16 cellular contexts compared by ENCODE assay signal in the genomic region with DNA sequence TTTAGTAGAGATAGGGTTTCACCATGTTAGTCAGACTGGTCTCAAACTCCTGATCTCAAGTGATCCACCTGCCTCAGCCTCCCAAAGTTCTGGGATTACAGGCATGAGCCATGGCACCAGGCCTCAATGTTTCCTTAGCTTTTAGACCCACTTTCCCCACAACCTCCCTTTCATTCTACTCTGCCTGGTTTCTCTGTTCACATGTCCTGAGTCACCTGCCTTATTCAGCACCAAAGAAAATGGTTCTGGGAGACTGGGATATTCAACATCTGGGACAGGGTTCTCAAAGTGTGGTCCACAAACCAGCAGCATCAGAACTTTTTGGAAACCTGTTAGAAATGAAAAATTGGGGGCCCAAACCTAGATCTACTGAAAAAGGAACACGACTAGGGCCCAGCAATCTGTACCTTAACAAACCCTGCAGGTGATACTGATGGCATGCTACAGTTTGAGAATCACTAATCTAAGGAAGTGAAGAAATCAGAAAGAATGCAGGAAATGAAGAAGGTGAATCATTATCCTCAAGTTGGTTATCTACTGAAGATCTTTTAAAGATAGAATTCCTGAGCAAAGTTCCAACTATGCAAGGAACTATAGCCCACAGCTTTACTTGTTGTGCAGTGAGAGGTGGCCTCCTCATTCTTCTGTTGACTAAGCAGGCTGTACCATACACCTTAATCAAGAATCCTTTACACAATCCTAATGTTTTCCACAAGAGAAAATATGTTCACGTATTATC. TPM values are rescaled to one million over a fixed set of nuclear protein-coding genes. Genes with fewer than 3 reads are reported as not detected.
DNase-seq lines count a peak whose midpoint lies in the region; ATAC-seq, FAIRE-seq and TF ChIP-seq lines count a peak whose summit lies in the region.
"Had no signal": no experiment of that assay in that cellular context is flagged by ENCODE, and none has a peak within 500 bp of the region (broad histone marks: within the 10 kb centered on the region; RNA-seq: fewer than 3 reads in every experiment).

No MANE protein-coding gene starts in this region.

- no peak overlapping the region for H2BK120ac ChIP-seq in IMR-90 (ENCODE audit: low read depth, low read length)

- no peak overlapping the region for H3K14ac ChIP-seq in IMR-90 (replicated peaks; ENCODE audit: low read depth, low read length)

- H3K27ac ChIP-seq in IMR-90 (ENCODE audit: insufficient read depth, low read length) (no peak overlapping the region), astrocyte (ENCODE audit: low read depth, low read length) (no peak overlapping the region)
- H3K27ac ChIP-seq: BLaER1 had no signal

- in situ Hi-C loops in IMR-90 (cut with MboI; ENCODE audit: low sequenced_read_pairs), result loop anchor here (25.0 kb wide), 1 partner anchor 247 kb away; the partner anchor contains the start of gene EPB41L4B

- H3K23ac ChIP-seq in IMR-90 (ENCODE audit: low read depth, low read length), result no peak overlapping the region

- H2BK5ac ChIP-seq in IMR-90 (ENCODE audit: low read depth, low read length, poor library complexity, severe bottlenecking), result peak overlapping the region; percentile 49

- no peak overlapping the region for H4K8ac ChIP-seq in IMR-90 (ENCODE audit: low read depth in 2 of 2, low read length in 2 of 2)

- TF ChIP-seq CTCF in IMR-90 (conservative IDR thresholded peaks at IDR 0.05; ENCODE audit: low read depth, low read length) (no peak), astrocyte (IDR thresholded peaks at IDR 0.05; ENCODE audit: insufficient read depth, low read depth, low read length) (no peak)

- H2AFZ ChIP-seq in IMR-90 (replicated peaks; ENCODE audit: low read length, poor library complexity) (no peak overlapping the region), astrocyte (ENCODE audit: low read depth, low read length) (no peak overlapping the region)

- intact Hi-C loops in IMR-90 (cut with micrococcal nuclease), result no loop called here

- H4K20me1 ChIP-seq in IMR-90 (ENCODE audit: insufficient read depth, low read length) (no peaks in the 10 kb centered on the region), astrocyte (ENCODE audit: insufficient read depth, low read length) (no peaks in the 10 kb centered on the region)
- H4K20me1 ChIP-seq: BLaER1 had no signal

- DNase-seq in Daoy (ENCODE audit: low read depth) (peak; percentile 17), IMR-90 (peak; percentile 54), astrocyte (ENCODE audit: low read depth) (peak; percentile 70), kidney glomerular epithelial cell (lab: John Stamatoyannopoulos, UW) (peak; percentile 85), GM19239 (ENCODE audit: insufficient read length, low spot score) (no peak), GOT3 (lab: John Stamatoyannopoulos, UW) (no peak)
- no peak for DNase-seq in effector CD8-positive, alpha-beta T cell (lab: John Stamatoyannopoulos, UW)
- DNase-seq: central memory CD4-positive, alpha-beta T cell; naive B cell; NCI-H1417; stimulated activated CD4-positive, alpha-beta T cell treated with anti-CD3 and anti-CD28 coated beads, Interleukin-15, amount 100 ng/mL, for 24 hours had no signal

- H3K9me1 ChIP-seq in IMR-90 (ENCODE audit: insufficient read depth, low read length), result peaks cover 6% of the 10 kb centered on the region; the same call in 1 of the 2 replicates

- H3K36me3 Mint-ChIP-seq in astrocyte (ENCODE audit: low read depth, unreplicated experiment), result peaks cover 8% of the 10 kb centered on the region

- no peak overlapping the region for H3K4me3 ChIP-seq in IMR-90 (ENCODE audit: insufficient read depth, low read depth, low read length)
- no peak overlapping the region for H3K4me3 ChIP-seq in astrocyte (ENCODE audit: insufficient read depth, low read depth, low read length)
- H3K4me3 ChIP-seq: BLaER1, K562 had no signal

- no peak overlapping the region for H2BK20ac ChIP-seq in IMR-90 (ENCODE audit: low read depth, low read length)

- peaks cover 5% of the 10 kb centered on the region; the same call in 1 of the 2 replicates for H3K4me1 ChIP-seq in IMR-90 (ENCODE audit: control insufficient read depth, insufficient read depth, low read length)
- H3K4me1 ChIP-seq in astrocyte (ENCODE audit: insufficient read depth, low read length), result peaks cover 13% of the 10 kb centered on the region
- H3K4me1 ChIP-seq: BLaER1 had no signal

- dilution Hi-C loops in IMR-90 (cut with HindIII; ENCODE audit: low sequenced_read_pairs, unreplicated experiment), result no loop called here

- H3K36me3 ChIP-seq in IMR-90 (ENCODE audit: control insufficient read depth, insufficient read depth, low read length) (peaks cover 28% of the 10 kb centered on the region), astrocyte (ENCODE audit: insufficient read depth, low read length) (peaks cover 19% of the 10 kb centered on the region)

- POLR2A ChIA-PET in IMR-90 (lab: Charles Lee; ENCODE audit: unreplicated experiment), result no interaction called here

- no peak overlapping the region for H4K5ac ChIP-seq in IMR-90 (ENCODE audit: low read depth, low read length)

- no peak overlapping the region; the same call in 1 of the 2 replicates for H3K18ac ChIP-seq in IMR-90 (ENCODE audit: low read depth, low read length)

- TF ChIP-seq RAD21 in IMR-90 (IDR thresholded peaks at IDR 0.05; ENCODE audit: low read length), result no peak

- H2AK5ac ChIP-seq in IMR-90 (ENCODE audit: low read depth, low read length), result peak overlapping the region; percentile 66; the same call in 1 of the 2 replicates

- H3K79me2 ChIP-seq in astrocyte (ENCODE audit: insufficient read depth, low read length), result no peaks in the 10 kb centered on the region

- H3K27me3 ChIP-seq in IMR-90 (ENCODE audit: control insufficient read depth, insufficient read depth, low read length), result no peaks in the 10 kb centered on the region
- no peaks in the 10 kb centered on the region for H3K27me3 ChIP-seq in astrocyte (ENCODE audit: insufficient read depth, low read length)
- H3K27me3 ChIP-seq: BLaER1 had no signal

- H3K4me1 Mint-ChIP-seq in astrocyte (ENCODE audit: low read depth, unreplicated experiment), result peaks cover 15% of the 10 kb centered on the region
- H3K4me1 Mint-ChIP-seq: naive B cell had no signal

- H3K9ac ChIP-seq in IMR-90 (ENCODE audit: low read depth, low read length), result no peak overlapping the region
- no peak overlapping the region for H3K9ac ChIP-seq in astrocyte (ENCODE audit: low read length)
- H3K9ac ChIP-seq: BLaER1 had no signal

- H3K4me2 ChIP-seq in IMR-90 (ENCODE audit: low read depth, low read length), result no peak overlapping the region
- H3K4me2 ChIP-seq in astrocyte (ENCODE audit: low read length), result peak overlapping the region; percentile 37
- H3K4me2 ChIP-seq: BLaER1 had no signal

- no peaks in the 10 kb centered on the region for H3K9me3 Mint-ChIP-seq in astrocyte (ENCODE audit: unreplicated experiment)
- H3K9me3 Mint-ChIP-seq: activated naive CD4-positive, alpha-beta T cell treated with anti-CD3 and anti-CD28 coated beads, Interleukin-2, amount 50 U/mL, for 72 hours; naive B cell had no signal

- ATAC-seq in IMR-90 (ENCODE audit: low read depth) (peak; percentile 67), GM19328 (IDR thresholded peaks at IDR 0.05; ENCODE audit: unreplicated experiment) (no peak)
- ATAC-seq: activated naive CD4-positive, alpha-beta T cell treated with anti-CD3 and anti-CD28 coated beads, Interleukin-2, amount 50 U/mL, for 72 hours; K562; left lobe of liver had no signal

- WGBS in IMR-90 (ENCODE audit: extremely low coverage in 2 of 2, insufficient read length in 1 of 2), 2 experiments, result no CpG with 5 or more reads among the region's 2 CpGs

- no peak overlapping the region for H2BK15ac ChIP-seq in IMR-90 (ENCODE audit: low read depth, low read length)

- no peak overlapping the region for H3K4me3 Mint-ChIP-seq in astrocyte (ENCODE audit: unreplicated experiment)
- H3K4me3 Mint-ChIP-seq: naive B cell had no signal

- FAIRE-seq in astrocyte (lab: Jason Lieb, UNC) (peak; percentile 62), GM19239 (lab: Jason Lieb, UNC) (no peak)
- FAIRE-seq: K562 had no signal

- H3K27ac Mint-ChIP-seq in astrocyte (ENCODE audit: unreplicated experiment), result no peak overlapping the region
- H3K27ac Mint-ChIP-seq: activated naive CD4-positive, alpha-beta T cell treated with anti-CD3 and anti-CD28 coated beads, Interleukin-2, amount 50 U/mL, for 72 hours had no signal

- no peak overlapping the region for H3K56ac ChIP-seq in IMR-90 (ENCODE audit: extremely low read depth, insufficient read depth, low read length)

- no peak overlapping the region; the same call in 1 of the 2 replicates for H4K91ac ChIP-seq in IMR-90 (ENCODE audit: insufficient read depth, low read depth, low read length)

- peaks cover 18% of the 10 kb centered on the region in 2 experiments; a peak in 3 of 4 replicates for H3K79me1 ChIP-seq in IMR-90 (ENCODE audit: low read depth in 1 of 2, low read length in 2 of 2)

- no TSS peak for BruUV-seq in IMR-90 (replicated peaks; lab: Mats Ljungman, UMichigan)

- H3K27me3 Mint-ChIP-seq in astrocyte (ENCODE audit: low read depth, unreplicated experiment), result no peaks in the 10 kb centered on the region
- H3K27me3 Mint-ChIP-seq: naive B cell had no signal

- no peak overlapping the region for H3K4ac ChIP-seq in IMR-90 (ENCODE audit: low read depth, low read length)

- no peak for TF ChIP-seq POLR2A in IMR-90 (IDR thresholded peaks at IDR 0.05; ENCODE audit: low read depth, low read length)

- H2AK9ac ChIP-seq in IMR-90 (replicated peaks; ENCODE audit: low read depth, low read length, poor library complexity), result no peak overlapping the region

- H3K9me3 ChIP-seq in IMR-90 (ENCODE audit: control insufficient read depth, insufficient read depth, low read length), result no peaks in the 10 kb centered on the region
- no peaks in the 10 kb centered on the region for H3K9me3 ChIP-seq in astrocyte (ENCODE audit: insufficient read depth, low read depth, low read length)
- H3K9me3 ChIP-seq: BLaER1 had no signal

- CTCF ChIA-PET in IMR-90 (lab: Yijun Ruan, JAX), result interaction anchor here (0.6 to 1.0 kb wide), 2 partner anchors 8 to 17 kb away, joined by 3 read pairs; no protein-coding TSS in a partner anchor

TF ChIP-seq in IMR-90, 13 proteins besides CTCF, POLR2A, EP300 and RAD21:
- TF ChIP-seq CEBPB (IDR thresholded peaks at IDR 0.05; ENCODE audit: low read depth, low read length) (peak; percentile 39; the same call in 1 of the 2 replicates), FOS (IDR thresholded peaks at IDR 0.05; ENCODE audit: low read depth, low read length) (no peak)
TF ChIP-seq in IMR-90: peak in this region for 1.

RNA-seq across cellular contexts. Expression of gene CTNNAL1, which starts 51.8 kb away (rescaled TPM):
- 311 and 350 TPM in 2 replicates for total RNA-seq in Daoy (2014; rRNA removed; shearing (Covaris generic))
- total RNA-seq in IMR-90 (2012; rRNA removed) (131 and 186 TPM in 2 replicates), astrocyte (25.5 and 35.1 TPM in 2 replicates)
- 60.4 and 72.3 TPM in 2 replicates for polyA plus RNA-seq in IMR-90 (2012; rRNA removed)
- 24.4 and 58.0 TPM in 2 replicates for polyA plus RNA-seq in IMR-90 (2012; cell fraction: cytosol; rRNA removed)
- 9.8 and 39.6 TPM in 2 replicates for polyA plus RNA-seq in IMR-90 (2012; cell fraction: nucleus; rRNA removed; ENCODE audit: low replicate concordance)

RNA-seq across cellular contexts. Expression of gene TMEM245, which starts 54.6 kb away (rescaled TPM):
- 42.7 and 43.9 TPM in 2 replicates for total RNA-seq in Daoy (2014; rRNA removed; shearing (Covaris generic))
- total RNA-seq in IMR-90 (2012; rRNA removed) (51.7 and 57.9 TPM in 2 replicates), astrocyte (52.2 and 54.1 TPM in 2 replicates)
- 21.0 and 24.8 TPM in 2 replicates for polyA plus RNA-seq in IMR-90 (2012; rRNA removed)
- 11.7 and 26.8 TPM in 2 replicates for polyA plus RNA-seq in IMR-90 (2012; cell fraction: cytosol; rRNA removed)
- polyA plus RNA-seq in IMR-90 (2012; cell fraction: nucleus; rRNA removed; ENCODE audit: low replicate concordance), result 4.9 and 24.1 TPM in 2 replicates

Comparison
In these comparisons a context has a peak if more than half of its experiments do, and no peak if none do; other contexts are left out.
1. DNase-seq: peak in Daoy (single experiment), IMR-90 (single experiment), astrocyte (single experiment) and kidney glomerular epithelial cell (single experiment); none in effector CD8-positive, alpha-beta T cell (single experiment), GM19239 (single experiment) and GOT3 (single experiment).